ENCODE assay signal across 1 cellular context in genomic region chr22:46803031-46803880, GRCh38.
TF ChIP-seq lines count a peak whose summit lies in the region.

No MANE protein-coding gene starts in this region.

TF ChIP-seq in HepG2, 621 proteins besides CTCF, POLR2A, EP300 and RAD21 (continued from another document and continues in another):
- TF ChIP-seq, protein P1, sequence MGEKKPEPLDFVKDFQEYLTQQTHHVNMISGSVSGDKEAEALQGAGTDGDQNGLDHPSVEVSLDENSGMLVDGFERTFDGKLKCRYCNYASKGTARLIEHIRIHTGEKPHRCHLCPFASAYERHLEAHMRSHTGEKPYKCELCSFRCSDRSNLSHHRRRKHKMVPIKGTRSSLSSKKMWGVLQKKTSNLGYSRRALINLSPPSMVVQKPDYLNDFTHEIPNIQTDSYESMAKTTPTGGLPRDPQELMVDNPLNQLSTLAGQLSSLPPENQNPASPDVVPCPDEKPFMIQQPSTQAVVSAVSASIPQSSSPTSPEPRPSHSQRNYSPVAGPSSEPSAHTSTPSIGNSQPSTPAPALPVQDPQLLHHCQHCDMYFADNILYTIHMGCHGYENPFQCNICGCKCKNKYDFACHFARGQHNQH (CRISPR knock-in tag; IDR thresholded peaks at IDR 0.05) = no peak
- peak; percentile 26 for TF ChIP-seq ZNF407 (CRISPR knock-in tag; IDR thresholded peaks at IDR 0.05; ENCODE audit: not compliant biosample characterization)
- TF ChIP-seq RBM22 (optimal IDR thresholded peaks at IDR 0.05; ENCODE audit: low read length) = no peak
- TF ChIP-seq RAD51 (IDR thresholded peaks at IDR 0.05; ENCODE audit: borderline replicate concordance) = no peak
- no peak for TF ChIP-seq WIZ (CRISPR knock-in tag; IDR thresholded peaks at IDR 0.05)
- peak; percentile 75 for TF ChIP-seq STAG1 (CRISPR knock-in tag; IDR thresholded peaks at IDR 0.05)
- no peak for TF ChIP-seq ZNF121 (CRISPR knock-in tag; IDR thresholded peaks at IDR 0.05)
- TF ChIP-seq HMGXB4 (CRISPR knock-in tag; IDR thresholded peaks at IDR 0.05; ENCODE audit: borderline replicate concordance in 1 of 2, low read depth in 1 of 2) = peak; percentile 40 to 70; a peak in 1 of 4 replicates
- no peak for TF ChIP-seq KLF9 (CRISPR knock-in tag; IDR thresholded peaks at IDR 0.05; ENCODE audit: low read depth)
- peak; percentile 66; the same call in 1 of the 2 replicates for TF ChIP-seq ZNF598 (CRISPR knock-in tag; IDR thresholded peaks at IDR 0.05; ENCODE audit: borderline replicate concordance)
- TF ChIP-seq ONECUT2 (CRISPR knock-in tag; IDR thresholded peaks at IDR 0.05) = no peak
- TF ChIP-seq CREM (IDR thresholded peaks at IDR 0.05) = no peak
- TF ChIP-seq CREM (CRISPR knock-in tag; IDR thresholded peaks at IDR 0.05) = no peak
- no peak for TF ChIP-seq HOXA9 (CRISPR knock-in tag; IDR thresholded peaks at IDR 0.05; ENCODE audit: borderline replicate concordance)
- TF ChIP-seq, protein P2, sequence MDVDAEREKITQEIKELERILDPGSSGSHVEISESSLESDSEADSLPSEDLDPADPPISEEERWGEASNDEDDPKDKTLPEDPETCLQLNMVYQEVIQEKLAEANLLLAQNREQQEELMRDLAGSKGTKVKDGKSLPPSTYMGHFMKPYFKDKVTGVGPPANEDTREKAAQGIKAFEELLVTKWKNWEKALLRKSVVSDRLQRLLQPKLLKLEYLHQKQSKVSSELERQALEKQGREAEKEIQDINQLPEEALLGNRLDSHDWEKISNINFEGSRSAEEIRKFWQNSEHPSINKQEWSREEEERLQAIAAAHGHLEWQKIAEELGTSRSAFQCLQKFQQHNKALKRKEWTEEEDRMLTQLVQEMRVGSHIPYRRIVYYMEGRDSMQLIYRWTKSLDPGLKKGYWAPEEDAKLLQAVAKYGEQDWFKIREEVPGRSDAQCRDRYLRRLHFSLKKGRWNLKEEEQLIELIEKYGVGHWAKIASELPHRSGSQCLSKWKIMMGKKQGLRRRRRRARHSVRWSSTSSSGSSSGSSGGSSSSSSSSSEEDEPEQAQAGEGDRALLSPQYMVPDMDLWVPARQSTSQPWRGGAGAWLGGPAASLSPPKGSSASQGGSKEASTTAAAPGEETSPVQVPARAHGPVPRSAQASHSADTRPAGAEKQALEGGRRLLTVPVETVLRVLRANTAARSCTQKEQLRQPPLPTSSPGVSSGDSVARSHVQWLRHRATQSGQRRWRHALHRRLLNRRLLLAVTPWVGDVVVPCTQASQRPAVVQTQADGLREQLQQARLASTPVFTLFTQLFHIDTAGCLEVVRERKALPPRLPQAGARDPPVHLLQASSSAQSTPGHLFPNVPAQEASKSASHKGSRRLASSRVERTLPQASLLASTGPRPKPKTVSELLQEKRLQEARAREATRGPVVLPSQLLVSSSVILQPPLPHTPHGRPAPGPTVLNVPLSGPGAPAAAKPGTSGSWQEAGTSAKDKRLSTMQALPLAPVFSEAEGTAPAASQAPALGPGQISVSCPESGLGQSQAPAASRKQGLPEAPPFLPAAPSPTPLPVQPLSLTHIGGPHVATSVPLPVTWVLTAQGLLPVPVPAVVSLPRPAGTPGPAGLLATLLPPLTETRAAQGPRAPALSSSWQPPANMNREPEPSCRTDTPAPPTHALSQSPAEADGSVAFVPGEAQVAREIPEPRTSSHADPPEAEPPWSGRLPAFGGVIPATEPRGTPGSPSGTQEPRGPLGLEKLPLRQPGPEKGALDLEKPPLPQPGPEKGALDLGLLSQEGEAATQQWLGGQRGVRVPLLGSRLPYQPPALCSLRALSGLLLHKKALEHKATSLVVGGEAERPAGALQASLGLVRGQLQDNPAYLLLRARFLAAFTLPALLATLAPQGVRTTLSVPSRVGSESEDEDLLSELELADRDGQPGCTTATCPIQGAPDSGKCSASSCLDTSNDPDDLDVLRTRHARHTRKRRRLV (CRISPR knock-in tag; IDR thresholded peaks at IDR 0.05) = no peak
- peak; percentile 42; the same call in 1 of the 2 replicates for TF ChIP-seq ZMYM4 (CRISPR knock-in tag; IDR thresholded peaks at IDR 0.05)
- TF ChIP-seq ZBTB38 (CRISPR knock-in tag; IDR thresholded peaks at IDR 0.05) = peak; percentile 60; the same call in 1 of the 2 replicates
- TF ChIP-seq ZNF839 (CRISPR knock-in tag; IDR thresholded peaks at IDR 0.05; ENCODE audit: borderline replicate concordance) = no peak
- TF ChIP-seq AFF4 (CRISPR knock-in tag; IDR thresholded peaks at IDR 0.05) = no peak
- 0 out of 2 replicates have a peak, but pooled peaks have one; percentile 47 for TF ChIP-seq MEF2D (CRISPR knock-in tag; IDR thresholded peaks at IDR 0.05)
- no peak; the same call in 1 of the 2 replicates for TF ChIP-seq UBTF (CRISPR knock-in tag; IDR thresholded peaks at IDR 0.05)
- TF ChIP-seq ZNF615 (CRISPR knock-in tag; IDR thresholded peaks at IDR 0.05; ENCODE audit: borderline replicate concordance) = no peak
- no peak for TF ChIP-seq ZNF282 (IDR thresholded peaks at IDR 0.05; ENCODE audit: partially characterized antibody)
- no peak for TF ChIP-seq ZNF724P (CRISPR knock-in tag; IDR thresholded peaks at IDR 0.05; ENCODE audit: borderline replicate concordance)
- no peak for TF ChIP-seq ZNF44 (CRISPR knock-in tag; IDR thresholded peaks at IDR 0.05)
- no peak for TF ChIP-seq ZNF326 (CRISPR knock-in tag; IDR thresholded peaks at IDR 0.05; ENCODE audit: borderline replicate concordance)
- TF ChIP-seq NFKBIZ (CRISPR knock-in tag; IDR thresholded peaks at IDR 0.05) = no peak
- TF ChIP-seq IKZF4 (CRISPR knock-in tag; IDR thresholded peaks at IDR 0.05; ENCODE audit: borderline replicate concordance, low read depth, not compliant biosample characterization) = no peak
- TF ChIP-seq BRCA1 (CRISPR knock-in tag; IDR thresholded peaks at IDR 0.05) = no peak
- peak; percentile 74 for TF ChIP-seq SPEN (CRISPR knock-in tag; IDR thresholded peaks at IDR 0.05; ENCODE audit: low read depth)
- TF ChIP-seq GPN1 (CRISPR knock-in tag; IDR thresholded peaks at IDR 0.05; ENCODE audit: borderline replicate concordance) = no peak
- TF ChIP-seq ZSCAN20 (CRISPR knock-in tag; IDR thresholded peaks at IDR 0.05; ENCODE audit: borderline replicate concordance) = no peak
- no peak for TF ChIP-seq ZNF784 (CRISPR knock-in tag; IDR thresholded peaks at IDR 0.05; ENCODE audit: borderline replicate concordance)
- TF ChIP-seq ZNF382 (CRISPR knock-in tag; IDR thresholded peaks at IDR 0.05; ENCODE audit: borderline replicate concordance) = no peak
